21 cellular contexts compared by ENCODE assay signal in genomic region chr14:34160619-34161018, GRCh38.
DNase-seq lines count a peak whose midpoint lies in the region; ATAC-seq and TF ChIP-seq lines count a peak whose summit lies in the region.
"Had no signal": no experiment of that assay in that cellular context is flagged by ENCODE, and none has a peak within 500 bp of the region (broad histone marks: within the 10 kb centered on the region; RNA-seq: fewer than 3 reads in every experiment).

No MANE protein-coding gene starts in this region.

- peaks cover 3% of the 10 kb centered on the region; the same call in 1 of the 2 replicates for H3K4me1 ChIP-seq in DND-41 (ENCODE audit: insufficient read depth, low read length)
- H3K4me1 ChIP-seq: A549; BLaER1 treated with 17β-estradiol and CSF1 and Interleukin-3, amounts not matched to agents 10 nM and 100 nM; Caco-2 had no signal

- no peak for TF ChIP-seq CTCF in DND-41 (IDR thresholded peaks at IDR 0.05; ENCODE audit: borderline replicate concordance, extremely low read depth, low read length, poor library complexity, severe bottlenecking)
- no peak for TF ChIP-seq CTCF in WTC11 (IDR thresholded peaks at IDR 0.05)

- H3K79me2 ChIP-seq in DND-41 (ENCODE audit: insufficient read depth, low read length) = no peaks in the 10 kb centered on the region

- H3K27me3 ChIP-seq in DND-41 (ENCODE audit: insufficient read depth, low read length, poor library complexity) = no peaks in the 10 kb centered on the region

- H2AFZ ChIP-seq in DND-41 (ENCODE audit: low read depth, low read length) = no peak overlapping the region

- H3K36me3 Mint-ChIP-seq in activated naive CD8-positive, alpha-beta T cell treated with anti-CD3 and anti-CD28 coated beads, Interleukin-2, amount 10 ng/mL, durations not matched to agents 7 days and 5 days = no peaks in the 10 kb centered on the region
- H3K36me3 Mint-ChIP-seq in activated naive CD8-positive, alpha-beta T cell treated with anti-CD3 and anti-CD28 coated beads for 36 hours = no peaks in the 10 kb centered on the region
- no peaks in the 10 kb centered on the region for H3K36me3 Mint-ChIP-seq in natural killer cell treated with Interleukin-12 subunit alpha and Interleukin-12 subunit beta and Interleukin-15 and Interleukin-18, amount 100 ng/mL, for 72 hours
- H3K36me3 Mint-ChIP-seq in WTC11 = no peaks in the 10 kb centered on the region
- H3K36me3 Mint-ChIP-seq: CD8-positive, alpha-beta T cell had no signal

- H3K4me3 ChIP-seq in DND-41 (ENCODE audit: low read depth in 1 of 2, low read length in 2 of 2) = no peak overlapping the region
- H3K4me3 ChIP-seq: A549; BLaER1 treated with 17β-estradiol and CSF1 and Interleukin-3, amounts not matched to agents 10 nM and 100 nM; GM12878 had no signal

- no peak overlapping the region for H3K4me2 ChIP-seq in DND-41 (ENCODE audit: insufficient read depth, low read length)
- H3K4me2 ChIP-seq: A549; BLaER1 treated with 17β-estradiol and CSF1 and Interleukin-3, amounts not matched to agents 10 nM and 100 nM had no signal

- H3K27me3 Mint-ChIP-seq in activated naive CD8-positive, alpha-beta T cell treated with anti-CD3 and anti-CD28 coated beads, Interleukin-2, amount 10 ng/mL, durations not matched to agents 7 days and 5 days = peaks cover 18% of the 10 kb centered on the region
- H3K27me3 Mint-ChIP-seq in activated naive CD8-positive, alpha-beta T cell treated with anti-CD3 and anti-CD28 coated beads for 36 hours = no peaks in the 10 kb centered on the region
- H3K27me3 Mint-ChIP-seq in natural killer cell treated with Interleukin-12 subunit alpha and Interleukin-12 subunit beta and Interleukin-15 and Interleukin-18, amount 100 ng/mL, for 72 hours = peaks cover 0 to 2% of the 10 kb centered on the region in 2 donors
- H3K27me3 Mint-ChIP-seq in WTC11 (ENCODE audit: low read depth) = peaks cover 3% of the 10 kb centered on the region; the same call in 1 of the 2 replicates
- H3K27me3 Mint-ChIP-seq: CD4-positive, alpha-beta T cell had no signal

- H3K9ac ChIP-seq in DND-41 (ENCODE audit: low read depth, low read length) = no peak overlapping the region
- H3K9ac ChIP-seq: BLaER1 treated with 17β-estradiol and CSF1 and Interleukin-3, amounts not matched to agents 10 nM and 100 nM had no signal

- no peaks in the 10 kb centered on the region for H3K36me3 ChIP-seq in DND-41 (ENCODE audit: insufficient read depth, low read length)
- H3K36me3 ChIP-seq: BLaER1 treated with 17β-estradiol and CSF1 and Interleukin-3, amounts not matched to agents 10 nM and 100 nM had no signal

- ATAC-seq in activated naive CD8-positive, alpha-beta T cell treated with anti-CD3 and anti-CD28 coated beads, Interleukin-2, amount 10 ng/mL, durations not matched to agents 7 days and 5 days (ENCODE audit: low read depth) = no peak
- ATAC-seq in DND-41 (ENCODE audit: insufficient read depth, low read depth) (peak; percentile 64; the same call in 2 of the 3 replicates), WTC11 (no peak)
- no peak for ATAC-seq in natural killer cell treated with Interleukin-12 subunit alpha and Interleukin-12 subunit beta and Interleukin-15 and Interleukin-18, amount 100 ng/mL, for 72 hours
- ATAC-seq: A549; CD8-positive, alpha-beta T cell had no signal

- H3K27ac ChIP-seq in DND-41 (ENCODE audit: low read length) (no peak overlapping the region), epithelial cell of prostate (peak overlapping the region; percentile 65)
- H3K27ac ChIP-seq: 22Rv1; A549; BLaER1 treated with 17β-estradiol and CSF1 and Interleukin-3, amounts not matched to agents 10 nM and 100 nM; C4-2B had no signal

- POLR2A ChIA-PET in activated naive CD8-positive, alpha-beta T cell treated with anti-CD3 and anti-CD28 coated beads, Interleukin-2, amount 10 ng/mL, durations not matched to agents 7 days and 5 days (lab: Charles Lee) = no interaction called here
- POLR2A ChIA-PET in WTC11 (lab: Charles Lee) = no interaction called here

- DNase-seq in activated naive CD8-positive, alpha-beta T cell treated with anti-CD3 and anti-CD28 coated beads, Interleukin-2, amount 10 ng/mL, durations not matched to agents 7 days and 5 days = no peak
- DNase-seq in activated naive CD8-positive, alpha-beta T cell treated with anti-CD3 and anti-CD28 coated beads for 36 hours = no peak
- no peak for DNase-seq in DND-41
- DNase-seq in RPMI8226 = peak; percentile 53
- no peak for DNase-seq in epithelial cell of prostate (ENCODE audit: low read depth, low spot score)
- no peak for DNase-seq in natural killer cell treated with Interleukin-12 subunit alpha and Interleukin-12 subunit beta and Interleukin-15 and Interleukin-18, amount 100 ng/mL, for 72 hours (ENCODE audit: low spot score)
- no peak for DNase-seq in WTC11 (ENCODE audit: low spot score)
- DNase-seq: AML-193; Caco-2; Calu3; CD4-positive, alpha-beta T cell; CD8-positive, alpha-beta T cell; DMS79 treated with DMSO at 0.1 percent for 48 hours; EL; GDM1 had no signal

- no peaks in the 10 kb centered on the region for H3K9me3 ChIP-seq in DND-41 (ENCODE audit: insufficient read depth, low read length, severe bottlenecking)
- H3K9me3 ChIP-seq: A549; BLaER1 treated with 17β-estradiol and CSF1 and Interleukin-3, amounts not matched to agents 10 nM and 100 nM; Caco-2 had no signal

- H3K27ac Mint-ChIP-seq in activated naive CD8-positive, alpha-beta T cell treated with anti-CD3 and anti-CD28 coated beads, Interleukin-2, amount 10 ng/mL, durations not matched to agents 7 days and 5 days = peak overlapping the region; percentile 30
- no peak overlapping the region for H3K27ac Mint-ChIP-seq in activated naive CD8-positive, alpha-beta T cell treated with anti-CD3 and anti-CD28 coated beads for 36 hours
- no peak overlapping the region for H3K27ac Mint-ChIP-seq in natural killer cell treated with Interleukin-12 subunit alpha and Interleukin-12 subunit beta and Interleukin-15 and Interleukin-18, amount 100 ng/mL, for 72 hours
- H3K27ac Mint-ChIP-seq in WTC11 = no peak overlapping the region
- H3K27ac Mint-ChIP-seq: B cell; CD4-positive, alpha-beta T cell; CD8-positive, alpha-beta T cell had no signal

- no peaks in the 10 kb centered on the region for H4K20me1 ChIP-seq in DND-41 (ENCODE audit: insufficient read depth, low read length)
- H4K20me1 ChIP-seq: BLaER1 treated with 17β-estradiol and CSF1 and Interleukin-3, amounts not matched to agents 10 nM and 100 nM had no signal

- no peak overlapping the region for H3K4me3 Mint-ChIP-seq in activated naive CD8-positive, alpha-beta T cell treated with anti-CD3 and anti-CD28 coated beads, Interleukin-2, amount 10 ng/mL, durations not matched to agents 7 days and 5 days
- H3K4me3 Mint-ChIP-seq in activated naive CD8-positive, alpha-beta T cell treated with anti-CD3 and anti-CD28 coated beads for 36 hours = no peak overlapping the region
- H3K4me3 Mint-ChIP-seq in natural killer cell treated with Interleukin-12 subunit alpha and Interleukin-12 subunit beta and Interleukin-15 and Interleukin-18, amount 100 ng/mL, for 72 hours = no peak overlapping the region
- no peak overlapping the region for H3K4me3 Mint-ChIP-seq in WTC11
- H3K4me3 Mint-ChIP-seq: B cell; CD4-positive, alpha-beta T cell; CD8-positive, alpha-beta T cell had no signal

- peaks cover 11% of the 10 kb centered on the region for H3K4me1 Mint-ChIP-seq in activated naive CD8-positive, alpha-beta T cell treated with anti-CD3 and anti-CD28 coated beads, Interleukin-2, amount 10 ng/mL, durations not matched to agents 7 days and 5 days
- no peaks in the 10 kb centered on the region for H3K4me1 Mint-ChIP-seq in activated naive CD8-positive, alpha-beta T cell treated with anti-CD3 and anti-CD28 coated beads for 36 hours
- H3K4me1 Mint-ChIP-seq in natural killer cell treated with Interleukin-12 subunit alpha and Interleukin-12 subunit beta and Interleukin-15 and Interleukin-18, amount 100 ng/mL, for 72 hours (ENCODE audit: low read depth in 2 of 2) = no peaks in the 10 kb centered on the region
- no peaks in the 10 kb centered on the region; the same call in 1 of the 2 replicates for H3K4me1 Mint-ChIP-seq in WTC11
- H3K4me1 Mint-ChIP-seq: B cell had no signal

- CTCF ChIA-PET in WTC11 (lab: Charles Lee) = no interaction called here

- no peaks in the 10 kb centered on the region for H3K9me3 Mint-ChIP-seq in activated naive CD8-positive, alpha-beta T cell treated with anti-CD3 and anti-CD28 coated beads, Interleukin-2, amount 10 ng/mL, durations not matched to agents 7 days and 5 days
- H3K9me3 Mint-ChIP-seq in activated naive CD8-positive, alpha-beta T cell treated with anti-CD3 and anti-CD28 coated beads for 36 hours = no peaks in the 10 kb centered on the region
- H3K9me3 Mint-ChIP-seq in natural killer cell treated with Interleukin-12 subunit alpha and Interleukin-12 subunit beta and Interleukin-15 and Interleukin-18, amount 100 ng/mL, for 72 hours = no peaks in the 10 kb centered on the region
- peaks cover 6% of the 10 kb centered on the region; the same call in 1 of the 2 replicates for H3K9me3 Mint-ChIP-seq in WTC11
- H3K9me3 Mint-ChIP-seq: CD8-positive, alpha-beta T cell had no signal

TF ChIP-seq in WTC11, 78 proteins besides CTCF, POLR2A, EP300 and RAD21 (continues in another document):
- TF ChIP-seq ZNF671 (CRISPR knock-in tag; IDR thresholded peaks at IDR 0.05) (no peak), CREM (CRISPR knock-in tag; IDR thresholded peaks at IDR 0.05) (no peak), PRRX2 (CRISPR knock-in tag; IDR thresholded peaks at IDR 0.05) (no peak), TEAD4 (CRISPR knock-in tag; IDR thresholded peaks at IDR 0.05) (no peak), RELA (CRISPR knock-in tag; IDR thresholded peaks at IDR 0.05; ENCODE audit: borderline replicate concordance) (no peak), FOXK1 (CRISPR knock-in tag; IDR thresholded peaks at IDR 0.05) (no peak), TP53 (CRISPR knock-in tag; IDR thresholded peaks at IDR 0.05) (no peak)
- TF ChIP-seq, protein P1, sequence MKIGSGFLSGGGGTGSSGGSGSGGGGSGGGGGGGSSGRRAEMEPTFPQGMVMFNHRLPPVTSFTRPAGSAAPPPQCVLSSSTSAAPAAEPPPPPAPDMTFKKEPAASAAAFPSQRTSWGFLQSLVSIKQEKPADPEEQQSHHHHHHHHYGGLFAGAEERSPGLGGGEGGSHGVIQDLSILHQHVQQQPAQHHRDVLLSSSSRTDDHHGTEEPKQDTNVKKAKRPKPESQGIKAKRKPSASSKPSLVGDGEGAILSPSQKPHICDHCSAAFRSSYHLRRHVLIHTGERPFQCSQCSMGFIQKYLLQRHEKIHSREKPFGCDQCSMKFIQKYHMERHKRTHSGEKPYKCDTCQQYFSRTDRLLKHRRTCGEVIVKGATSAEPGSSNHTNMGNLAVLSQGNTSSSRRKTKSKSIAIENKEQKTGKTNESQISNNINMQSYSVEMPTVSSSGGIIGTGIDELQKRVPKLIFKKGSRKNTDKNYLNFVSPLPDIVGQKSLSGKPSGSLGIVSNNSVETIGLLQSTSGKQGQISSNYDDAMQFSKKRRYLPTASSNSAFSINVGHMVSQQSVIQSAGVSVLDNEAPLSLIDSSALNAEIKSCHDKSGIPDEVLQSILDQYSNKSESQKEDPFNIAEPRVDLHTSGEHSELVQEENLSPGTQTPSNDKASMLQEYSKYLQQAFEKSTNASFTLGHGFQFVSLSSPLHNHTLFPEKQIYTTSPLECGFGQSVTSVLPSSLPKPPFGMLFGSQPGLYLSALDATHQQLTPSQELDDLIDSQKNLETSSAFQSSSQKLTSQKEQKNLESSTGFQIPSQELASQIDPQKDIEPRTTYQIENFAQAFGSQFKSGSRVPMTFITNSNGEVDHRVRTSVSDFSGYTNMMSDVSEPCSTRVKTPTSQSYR (CRISPR knock-in tag; IDR thresholded peaks at IDR 0.05) = no peak
